In the genomic region with DNA sequence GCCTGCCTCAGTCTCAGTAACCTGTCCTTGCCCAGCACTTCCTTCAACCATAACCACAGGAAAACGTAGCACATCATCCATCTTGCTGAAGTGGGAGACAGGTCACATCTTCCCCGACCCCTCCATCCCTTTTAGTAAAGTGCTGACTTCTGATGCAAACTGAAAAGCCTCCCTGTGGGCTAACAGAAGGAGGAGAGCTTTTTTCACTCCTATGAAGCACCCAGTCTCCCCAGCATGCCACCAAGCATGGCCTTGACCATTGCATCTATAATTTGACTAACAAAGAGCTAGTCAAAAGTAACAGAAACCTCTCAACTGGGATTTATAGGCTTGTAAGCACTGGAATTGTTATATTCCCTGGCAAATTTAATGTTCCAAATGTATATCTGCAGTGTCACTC, we compare ENCODE assay signal across 21 cellular contexts.
"Had no signal": no experiment of that assay in that cellular context is flagged by ENCODE, and none has a peak within 500 bp of the region (broad histone marks: within the 10 kb centered on the region; RNA-seq: fewer than 3 reads in every experiment).

No MANE protein-coding gene starts in this region.

- H3K27ac ChIP-seq: dorsolateral prefrontal cortex, heart right ventricle, sigmoid colon, skin epidermis, stomach, thoracic aorta, transverse colon had no signal

- ATAC-seq: heart right ventricle; left lobe of liver; mucosa of descending colon; naive thymus-derived CD8-positive, alpha-beta T cell; stimulated activated naive B cell treated with anti-CD40 and anti-IgM and Interleukin-4, amounts not matched to agents 10 μg/mL and 1 μg/mL and 100 μg/mL, for 72 hours had no signal

- H3K4me1 Mint-ChIP-seq: naive thymus-derived CD8-positive, alpha-beta T cell; stimulated activated naive B cell treated with anti-CD40 and anti-IgM and Interleukin-4, amounts not matched to agents 10 μg/mL and 1 μg/mL and 100 μg/mL, for 72 hours had no signal

- H3K4me3 ChIP-seq: dorsolateral prefrontal cortex, heart right ventricle, mucosa of descending colon, sigmoid colon, skin epidermis, stomach, thoracic aorta, transverse colon had no signal

- H3K27ac Mint-ChIP-seq: naive thymus-derived CD8-positive, alpha-beta T cell; stimulated activated naive B cell treated with anti-CD40 and anti-IgM and Interleukin-4, amounts not matched to agents 10 μg/mL and 1 μg/mL and 100 μg/mL, for 72 hours had no signal

- H3K27me3 Mint-ChIP-seq: stimulated activated naive B cell treated with anti-CD40 and anti-IgM and Interleukin-4, amounts not matched to agents 10 μg/mL and 1 μg/mL and 100 μg/mL, for 72 hours had no signal

- DNase-seq: cortex of kidney; dorsolateral prefrontal cortex; effector CD8-positive, alpha-beta T cell; heart right ventricle; hypothalamus; mammary epithelial cell; mucosa of descending colon; naive thymus-derived CD8-positive, alpha-beta T cell; posterior cingulate gyrus; sigmoid colon; stimulated activated CD4-positive, alpha-beta T cell treated with anti-CD3 and anti-CD28 coated beads, Interleukin-2, amount 100 ng/mL, for 24 hours; stimulated activated CD4-positive, alpha-beta T cell treated with anti-CD3 and anti-CD28 coated beads, Interleukin-4, amount 100 ng/mL, for 4 hours; stimulated activated naive B cell treated with anti-CD40 and anti-IgM and Interleukin-4, amounts not matched to agents 10 μg/mL and 1 μg/mL and 100 μg/mL, for 72 hours; stomach; substantia nigra; transverse colon had no signal

- H3K4me1 ChIP-seq: heart right ventricle, sigmoid colon, stomach, transverse colon had no signal

- H3K36me3 ChIP-seq: heart right ventricle, sigmoid colon, stomach, thoracic aorta, transverse colon had no signal

- H3K27me3 ChIP-seq: dorsolateral prefrontal cortex, heart right ventricle, sigmoid colon, stomach, transverse colon had no signal

- H3K9me3 ChIP-seq: heart right ventricle, mucosa of descending colon, sigmoid colon, stomach, thoracic aorta, transverse colon had no signal

- H3K36me3 Mint-ChIP-seq: naive thymus-derived CD8-positive, alpha-beta T cell; stimulated activated naive B cell treated with anti-CD40 and anti-IgM and Interleukin-4, amounts not matched to agents 10 μg/mL and 1 μg/mL and 100 μg/mL, for 72 hours had no signal

- H3K4me3 Mint-ChIP-seq: naive thymus-derived CD8-positive, alpha-beta T cell; stimulated activated naive B cell treated with anti-CD40 and anti-IgM and Interleukin-4, amounts not matched to agents 10 μg/mL and 1 μg/mL and 100 μg/mL, for 72 hours had no signal

- FAIRE-seq: frontal cortex, islet of Langerhans had no signal
